8 cellular contexts compared by ENCODE assay signal in genomic region chr3:88059380-88060160, GRCh38. TPM values are rescaled to one million over a fixed set of nuclear protein-coding genes. Genes with fewer than 3 reads are reported as not detected.
A peak's percentile ranks its signal among the peaks of the same experiment; 100 is the strongest.
DNase-seq lines count a peak whose midpoint lies in the region; ATAC-seq, FAIRE-seq and TF ChIP-seq lines count a peak whose summit lies in the region.

No MANE protein-coding gene starts in this region.

- H3K36me3 ChIP-seq in Karpas-422 (ENCODE audit: insufficient read depth, low read length) (peaks cover 33% of the 10 kb centered on the region), K562 (ENCODE audit: control insufficient read depth, insufficient read depth, low read length) (peaks cover 37% of the 10 kb centered on the region)

- H4K20me1 ChIP-seq in Karpas-422 (ENCODE audit: insufficient read depth, low read depth, low read length): peaks cover 21% of the 10 kb centered on the region; the same call in 1 of the 2 replicates
- 0 out of 2 replicates have a peak, but pooled peaks cover 2% of the 10 kb centered on the region for H4K20me1 ChIP-seq in K562 (replicated peaks; ENCODE audit: control insufficient read depth, insufficient read depth, low read length)

- H3K9me2 ChIP-seq in Karpas-422 (replicated peaks; ENCODE audit: insufficient read depth, low read length): no peaks in the 10 kb centered on the region

- WGBS in K562 (ENCODE audit: insufficient coverage, low coverage, missing lambda C conversion rate): 0% methylated on average over 33 of the region's 45 CpGs

- TF ChIP-seq CTCF in GM10248 (IDR thresholded peaks at IDR 0.05; ENCODE audit: control extremely low read depth, extremely low read depth, low read depth, missing control alignments): no peak
- TF ChIP-seq CTCF in K562 (IDR thresholded peaks at IDR 0.05 in 2 of 3, conservative IDR thresholded peaks at IDR 0.05 in 1 of 3; ENCODE audit: insufficient read depth in 2 of 3, low read depth in 1 of 3, low read length in 3 of 3): no peak

- BruUV-seq in K562 (replicated peaks; lab: Mats Ljungman, UMichigan): TSS peak; percentile 40

- H2AFZ ChIP-seq in Karpas-422 (ENCODE audit: low read length) (peak overlapping the region; percentile 61; the same call in 1 of the 2 replicates), K562 (ENCODE audit: low read depth, low read length) (peak overlapping the region; percentile 82)

- no peak for TF ChIP-seq RAD21 in K562 (CRISPR knock-in tag; conservative IDR thresholded peaks at IDR 0.05 in 1 of 2, IDR thresholded peaks at IDR 0.05 in 1 of 2)

- peak; percentile 7 for ATAC-seq in GM21447 (IDR thresholded peaks at IDR 0.05; ENCODE audit: unreplicated experiment)
- ATAC-seq in K562: peak; percentile 36
- peak; percentile 0 for ATAC-seq in stimulated activated naive CD8-positive, alpha-beta T cell treated with anti-CD3 and anti-CD28 coated beads, Interleukin-15, Interleukin-2, amounts not matched to agents 100 U/mL and 50 U/mL, for 24 hours

- peak overlapping the region; percentile 34; the same call in 1 of the 2 replicates for H3K27ac ChIP-seq in Karpas-422 (ENCODE audit: low read length)
- H3K27ac ChIP-seq in K562 (ENCODE audit: extremely low read depth, low read depth, low read length): peak overlapping the region; percentile 85

- intact Hi-C loops in K562 (cut with micrococcal nuclease): loop anchor here (2.0 to 5.0 kb wide), 4 partner anchors 25 to 262 kb away; partner anchors contain the start of gene C3orf38

- peaks cover 71% of the 10 kb centered on the region for H3K79me2 ChIP-seq in Karpas-422 (ENCODE audit: low read length)
- H3K79me2 ChIP-seq in K562 (ENCODE audit: control insufficient read depth, insufficient read depth, low read length): peaks cover 93% of the 10 kb centered on the region

- no peaks in the 10 kb centered on the region for H3K9me1 ChIP-seq in K562 (ENCODE audit: control insufficient read depth, insufficient read depth, low read length)

- H3K9ac ChIP-seq in Karpas-422 (ENCODE audit: low read length) (peak overlapping the region; percentile 93), K562 (ENCODE audit: insufficient read depth in 1 of 2, low read depth in 2 of 2, low read length in 2 of 2) (peak overlapping the region; percentile 83 to 97)

- DNase-seq in GM10248 (ENCODE audit: extremely low spot score) (peak; percentile 13), Karpas-422 (peak; percentile 48), K562 (ENCODE audit: extremely low read depth in 1 of 4, low spot score in 3 of 4) (peak; percentile 18 to 51 (median 20)), islet precursor cell (peak; percentile 52), NCI-H1694 treated with DMSO at 0.1 percent for 48 hours (lab: John Stamatoyannopoulos, UW) (no peak), NCI-H2196 (lab: John Stamatoyannopoulos, UW; ENCODE audit: unreplicated experiment) (no peak)
- DNase-seq in stimulated activated naive CD8-positive, alpha-beta T cell treated with anti-CD3 and anti-CD28 coated beads, Interleukin-15, Interleukin-2, amounts not matched to agents 100 U/mL and 50 U/mL, for 24 hours: no peak

- FAIRE-seq in K562 (lab: Jason Lieb, UNC): no peak

- H3K9me3 ChIP-seq in Karpas-422 (ENCODE audit: low read length): peaks cover 3% of the 10 kb centered on the region; the same call in 1 of the 2 replicates
- no peaks in the 10 kb centered on the region for H3K9me3 ChIP-seq in K562 (replicated peaks; ENCODE audit: control insufficient read depth, insufficient read depth, low read depth, low read length)

- H3K4me2 ChIP-seq in Karpas-422 (ENCODE audit: low read depth, low read length, poor library complexity, severe bottlenecking) (peak overlapping the region; percentile 85), K562 (ENCODE audit: insufficient read depth, low read length) (peak overlapping the region; percentile 94)

- in situ Hi-C loops in K562 (cut with MboI): no loop called here

- no peak for TF ChIP-seq EP300 in K562 (IDR thresholded peaks at IDR 0.05; ENCODE audit: low read length)

- CTCF ChIA-PET in GM10248 (lab: Yijun Ruan, JAX) (interaction anchor here (1.0 to 1.3 kb wide), 2 partner anchors 16 to 54 kb away, joined by 3 to 5 read pairs; no protein-coding TSS in a partner anchor), K562 (lab: Yijun Ruan, JAX; ENCODE audit: low intra/inter-chr PET ratio) (interaction anchor here (0.6 kb wide), 1 partner anchor 1089 kb away, joined by 3 read pairs; no protein-coding TSS in a partner anchor)

- POLR2A ChIA-PET in GM10248 (lab: Yijun Ruan, JAX): no interaction called here
- POLR2A ChIA-PET in K562 (lab: Yijun Ruan, JAX): interaction anchor here (1.1 to 1.4 kb wide), 5 partner anchors 8 to 92 kb away, joined by 3 to 8 read pairs (median 4); no protein-coding TSS in a partner anchor

- H3K4me3 ChIP-seq in Karpas-422 (ENCODE audit: low read length) (peak overlapping the region; percentile 93), K562 (peak overlapping the region; percentile 96)

- no peak for TF ChIP-seq POLR2A in K562 (conservative IDR thresholded peaks at IDR 0.05)

- H3K27me3 ChIP-seq in Karpas-422 (ENCODE audit: low read length) (no peaks in the 10 kb centered on the region), K562 (ENCODE audit: control insufficient read depth in 2 of 2, insufficient read depth in 2 of 2, low read length in 2 of 2) (no peaks in the 10 kb centered on the region)

- H3K4me1 ChIP-seq in Karpas-422 (ENCODE audit: low read length) (peaks cover 34% of the 10 kb centered on the region), K562 (replicated peaks in 1 of 2; ENCODE audit: control insufficient read depth in 2 of 2, insufficient read depth in 2 of 2, low read length in 2 of 2) (peaks cover 0 to 11% of the 10 kb centered on the region in 2 experiments; a peak in 2 of 5 replicates)

TF ChIP-seq in K562, 482 proteins besides CTCF, POLR2A, EP300 and RAD21 (continues in another document):
- TF ChIP-seq CC2D1A (IDR thresholded peaks at IDR 0.05): no peak
- no peak for TF ChIP-seq MAFG (tag; conservative IDR thresholded peaks at IDR 0.05)
- 0 out of 4 replicates have a peak, but pooled peaks of 1 of the 2 experiments have one; percentile 15 for TF ChIP-seq MNT (conservative IDR thresholded peaks at IDR 0.05)
- TF ChIP-seq ZBTB7A (IDR thresholded peaks at IDR 0.05; ENCODE audit: borderline replicate concordance, control insufficient read depth, low read depth, low read length): 0 out of 2 replicates have a peak, but pooled peaks have one; percentile 38
- peak; percentile 80 for TF ChIP-seq RBBP5 (IDR thresholded peaks at IDR 0.05; ENCODE audit: borderline replicate concordance, insufficient read depth, low read length, poor library complexity, severe bottlenecking)
- no peak for TF ChIP-seq ZNF586 (CRISPR knock-in tag; conservative IDR thresholded peaks at IDR 0.05)

RNA-seq across cellular contexts. Expression of gene ZNF654, which starts 0.5 kb away (rescaled TPM):
- 12.4 and 30.5 TPM in 2 replicates for total RNA-seq in Karpas-422 (2014; rRNA removed; shearing (Covaris generic); ENCODE audit: low replicate concordance)
- total RNA-seq in K562 (2011; cell fraction: chromatin; rRNA removed; ENCODE audit: low replicate concordance): 7.0 and 28.2 TPM in 2 replicates
- total RNA-seq in K562 (2011; cell fraction: nucleolus; rRNA removed): 5.8 and 6.4 TPM in 2 replicates
- total RNA-seq in K562 (2011; cell fraction: nucleoplasm; rRNA removed): 6.7 and 12.7 TPM in 2 replicates
- total RNA-seq in K562 (2014; rRNA removed) (2.5 and 3.6 TPM in 2 replicates), K562 (2014; rRNA removed; fragmentation: Illumina TruSeq; extraction: Trizol) (6.8 and 7.4 TPM in 2 replicates), K562 (2015; rRNA removed; fragmentation: Illumina TruSeq; extraction: Trizol) (8.4 and 8.6 TPM in 2 replicates), K562 (2021) (5.1 and 6.8 TPM in 2 replicates)
- polyA plus RNA-seq in K562 (2011; rRNA removed) (4.1 and 5.1 TPM in 2 replicates), K562 (2014; fragmentation: Illumina TruSeq; extraction: Trizol) (4.2 and 6.2 TPM in 2 replicates), K562 (2014; fragmentation: Nextera tagmentation; extraction: Ambion mirVana) (1 to 10 TPM; 2.4 to 2.5 TPM), K562 (2014; rRNA removed) (2.1 and 4.2 TPM in 2 replicates)
- polyA plus RNA-seq in K562 (2011; cell fraction: cytosol; rRNA removed): 0.63 and 2.8 TPM in 2 replicates
- polyA plus RNA-seq in K562 (2011; cell fraction: nucleus; rRNA removed): 4.8 and 6.1 TPM in 2 replicates
- polyA plus RNA-seq in K562 (2012): 5.1 and 5.3 TPM in 2 replicates
- polyA minus RNA-seq in K562 (2011; rRNA and poly(A)+ RNA removed): 9.6 and 12.0 TPM in 2 replicates
- 3.8 and 7.1 TPM in 2 replicates for polyA minus RNA-seq in K562 (2011; cell fraction: cytosol; rRNA and poly(A)+ RNA removed)
- 10.6 and 19.0 TPM in 2 replicates for polyA minus RNA-seq in K562 (2011; cell fraction: nucleus; rRNA and poly(A)+ RNA removed)

RNA-seq across cellular contexts. Expression of gene CGGBP1, which starts 0.8 kb away (rescaled TPM):
- total RNA-seq in Karpas-422 (2014; rRNA removed; shearing (Covaris generic); ENCODE audit: low replicate concordance): 56.9 and 114 TPM in 2 replicates
- 27.8 and 66.6 TPM in 2 replicates for total RNA-seq in K562 (2011; cell fraction: chromatin; rRNA removed; ENCODE audit: low replicate concordance)
- total RNA-seq in K562 (2011; cell fraction: nucleolus; rRNA removed): 13.7 and 18.7 TPM in 2 replicates
- 36.2 and 39.1 TPM in 2 replicates for total RNA-seq in K562 (2011; cell fraction: nucleoplasm; rRNA removed)
- 14.4 and 18.0 TPM in 2 replicates for total RNA-seq in K562 (2014; rRNA removed)
- 37.8 and 46.5 TPM in 2 replicates for total RNA-seq in K562 (2014; rRNA removed; fragmentation: Illumina TruSeq; extraction: Trizol)
- 38.2 and 43.2 TPM in 2 replicates for total RNA-seq in K562 (2015; rRNA removed; fragmentation: Illumina TruSeq; extraction: Trizol)
- total RNA-seq in K562 (2021): 37.9 and 39.2 TPM in 2 replicates
- 43.2 and 46.5 TPM in 2 replicates for polyA plus RNA-seq in K562 (2011; rRNA removed)
- 14.0 and 19.7 TPM in 2 replicates for polyA plus RNA-seq in K562 (2011; cell fraction: cytosol; rRNA removed)
- 59.2 and 66.8 TPM in 2 replicates for polyA plus RNA-seq in K562 (2011; cell fraction: nucleus; rRNA removed)
- 35.4 and 41.1 TPM in 2 replicates for polyA plus RNA-seq in K562 (2012)
- 41.2 and 47.8 TPM in 2 replicates for polyA plus RNA-seq in K562 (2014; fragmentation: Illumina TruSeq; extraction: Trizol)
- polyA plus RNA-seq in K562 (2014; fragmentation: Nextera tagmentation; extraction: Ambion mirVana): 10 to 100 TPM; 26.6 to 35.8 TPM
- 24.9 and 29.4 TPM in 2 replicates for polyA plus RNA-seq in K562 (2014; rRNA removed)
- polyA minus RNA-seq in K562 (2011; rRNA and poly(A)+ RNA removed): 68.4 and 74.6 TPM in 2 replicates
- polyA minus RNA-seq in K562 (2011; cell fraction: cytosol; rRNA and poly(A)+ RNA removed): 18.3 and 26.2 TPM in 2 replicates
- 25.6 and 57.9 TPM in 2 replicates for polyA minus RNA-seq in K562 (2011; cell fraction: nucleus; rRNA and poly(A)+ RNA removed)

Comparison
In these comparisons a context has a peak if more than half of its experiments do, and no peak if none do; other contexts are left out.
1. DNase-seq: peak in GM10248 (single experiment), Karpas-422 (single experiment), K562 (4 of 4) and islet precursor cell (single experiment); none in stimulated activated naive CD8-positive, alpha-beta T cell treated with anti-CD3 and anti-CD28 coated beads, Interleukin-15, Interleukin-2, amounts not matched to agents 100 U/mL and 50 U/mL, for 24 hours (single experiment), NCI-H1694 treated with DMSO at 0.1 percent for 48 hours (single experiment) and NCI-H2196 (single experiment).
2. Peak in every context shown above with its lines, with median percentiles within 50 percentile points of each other: ATAC-seq.